ENCODE assay signal across 17 cellular contexts in genomic region chr18:61664413-61665084, GRCh38.
"Had no signal": no experiment of that assay in that cellular context is flagged by ENCODE, and none has a peak within 500 bp of the region (broad histone marks: within the 10 kb centered on the region; RNA-seq: fewer than 3 reads in every experiment).

No MANE protein-coding gene starts in this region.

- DNase-seq: activated CD4-positive, alpha-beta T cell treated with anti-CD3 and anti-CD28 coated beads for 1 hour; activated CD8-positive, alpha-beta memory T cell treated with anti-CD3 and anti-CD28 coated beads for 24 hours; activated CD8-positive, alpha-beta memory T cell treated with anti-CD3 and anti-CD28 coated beads, Interleukin-2, amount 50 U/mL, for 48 hours; activated effector memory CD4-positive, alpha-beta T cell treated with anti-CD3 and anti-CD28 coated beads, Interleukin-2, amount 50 U/mL, for 16 hours; activated naive CD4-positive, alpha-beta T cell treated with anti-CD3 and anti-CD28 coated beads, Interleukin-2, amount 50 U/mL, for 16 hours; activated T-cell treated with anti-CD3 and anti-CD28 coated beads, Interleukin-2, amount 50 U/mL, for 72 hours; gastrocnemius medialis; heart left ventricle; lower lobe of right lung; occipital lobe; right cardiac atrium; stimulated activated CD4-positive, alpha-beta T cell treated with anti-CD3 and anti-CD28 coated beads, Interleukin-4, amount 100 ng/mL, for 24 hours; SW 1271; T-helper 2 cell; WERI-Rb-1 had no signal

- H3K4me1 ChIP-seq: gastrocnemius medialis, lower lobe of right lung had no signal

- H3K36me3 Mint-ChIP-seq: stimulated activated effector memory CD8-positive, alpha-beta T cell treated with anti-CD3 and anti-CD28 coated beads, Interleukin-12 subunit alpha, Interleukin-12 subunit beta, amount 100 ng/mL, for 72 hours had no signal

- H3K4me1 Mint-ChIP-seq: stimulated activated effector memory CD8-positive, alpha-beta T cell treated with anti-CD3 and anti-CD28 coated beads, Interleukin-12 subunit alpha, Interleukin-12 subunit beta, amount 100 ng/mL, for 72 hours had no signal

- H3K4me3 Mint-ChIP-seq: activated T-cell treated with anti-CD3 and anti-CD28 coated beads, Interleukin-2, amount 50 U/mL, for 72 hours; stimulated activated effector memory CD8-positive, alpha-beta T cell treated with anti-CD3 and anti-CD28 coated beads, Interleukin-12 subunit alpha, Interleukin-12 subunit beta, amount 100 ng/mL, for 72 hours had no signal

- H3K9me3 ChIP-seq: gastrocnemius medialis, lower lobe of right lung had no signal

- H3K27ac ChIP-seq: gastrocnemius medialis, heart left ventricle, lower lobe of right lung, WERI-Rb-1 had no signal

- H3K27ac Mint-ChIP-seq: activated T-cell treated with anti-CD3 and anti-CD28 coated beads, Interleukin-2, amount 50 U/mL, for 72 hours; stimulated activated effector memory CD8-positive, alpha-beta T cell treated with anti-CD3 and anti-CD28 coated beads, Interleukin-12 subunit alpha, Interleukin-12 subunit beta, amount 100 ng/mL, for 72 hours had no signal

- H3K4me3 ChIP-seq: gastrocnemius medialis, heart left ventricle, lower lobe of right lung, smooth muscle cell had no signal

- H3K36me3 ChIP-seq: gastrocnemius medialis, heart left ventricle, lower lobe of right lung, WERI-Rb-1 had no signal

- H3K27me3 ChIP-seq: gastrocnemius medialis, heart left ventricle had no signal

- ATAC-seq: activated T-cell treated with anti-CD3 and anti-CD28 coated beads, Interleukin-2, amount 50 U/mL, for 72 hours; gastrocnemius medialis; heart left ventricle; lower lobe of right lung; right cardiac atrium; stimulated activated effector memory CD8-positive, alpha-beta T cell treated with anti-CD3 and anti-CD28 coated beads, Interleukin-12 subunit alpha, Interleukin-12 subunit beta, amount 100 ng/mL, for 72 hours had no signal
